8 cellular contexts compared by ENCODE assay signal in the genomic region with DNA sequence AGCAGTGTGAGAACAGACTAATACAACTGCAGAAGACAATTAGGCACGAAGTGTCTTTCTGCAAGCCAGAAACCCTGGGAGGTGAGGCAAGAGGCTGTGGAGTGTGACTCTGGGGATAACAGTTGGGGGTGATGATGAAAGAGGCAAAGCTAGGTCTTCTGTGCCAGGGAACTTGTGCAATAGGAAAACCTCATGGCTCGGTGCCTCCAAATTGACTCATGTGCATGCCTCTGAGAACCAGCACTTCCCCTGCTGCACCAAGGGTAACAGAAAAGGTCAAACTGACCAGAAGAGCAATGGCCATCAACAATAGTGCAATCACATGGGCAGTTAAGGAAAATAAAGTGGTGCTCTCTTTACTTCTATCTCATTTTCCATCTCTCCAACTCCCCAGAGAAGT.
DNase-seq lines count a peak whose midpoint lies in the region; ATAC-seq and TF ChIP-seq lines count a peak whose summit lies in the region.

No MANE protein-coding gene starts in this region.

- no peaks in the 10 kb centered on the region for H3K9me3 ChIP-seq in psoas muscle

- no peaks in the 10 kb centered on the region for H3K4me1 ChIP-seq in psoas muscle

- peak overlapping the region; percentile 16 for H3K27ac ChIP-seq in psoas muscle

- TF ChIP-seq CTCF in fibroblast of villous mesenchyme (IDR thresholded peaks at IDR 0.05; ENCODE audit: insufficient read depth, low read depth, low read length), result no peak
- TF ChIP-seq CTCF in psoas muscle (IDR thresholded peaks at IDR 0.05), result no peak

- intact Hi-C loops in psoas muscle (cut with DNase I), result loop anchor here in 1 of 2 donors (10.0 kb wide), 1 partner anchor 149 kb away; no protein-coding TSS in a partner anchor

- H3K36me3 ChIP-seq in psoas muscle (ENCODE audit: insufficient read depth in 1 of 2, low read depth in 1 of 2), result no peaks in the 10 kb centered on the region

- H3K27me3 ChIP-seq in psoas muscle (ENCODE audit: insufficient read depth in 3 of 3, low read length in 2 of 3), result no peaks in the 10 kb centered on the region

- DNase-seq in ELR (ENCODE audit: low read depth) (peak; percentile 95), SIG-M5 (lab: John Stamatoyannopoulos, UW) (peak; percentile 93), fibroblast of villous mesenchyme (ENCODE audit: low read depth) (peak; percentile 99), psoas muscle (peak; percentile 85 to 86), NCI-H510A (lab: John Stamatoyannopoulos, UW) (no peak)
- no peak for DNase-seq in stimulated activated naive CD4-positive, alpha-beta T cell (lab: John Stamatoyannopoulos, UW)

- ATAC-seq in psoas muscle (peak; percentile 82 to 95 (median 94)), GM18867 (IDR thresholded peaks at IDR 0.05; ENCODE audit: unreplicated experiment) (no peak), HG03354 (IDR thresholded peaks at IDR 0.05; ENCODE audit: poor library complexity, severe bottlenecking, unreplicated experiment) (no peak)

- H3K4me3 ChIP-seq in fibroblast of villous mesenchyme (ENCODE audit: low read depth, low read length) (no peak overlapping the region), psoas muscle (no peak overlapping the region)

- WGBS in psoas muscle, 3 donors, result 17 to 32% (median 19%) methylated on average over 2 of the region's 2 CpGs

Comparison
In these comparisons a context has a peak if more than half of its experiments do, and no peak if none do; other contexts are left out.
1. DNase-seq: peak in ELR (single experiment), SIG-M5 (single experiment), fibroblast of villous mesenchyme (single experiment) and psoas muscle (2 of 2); none in NCI-H510A (single experiment) and stimulated activated naive CD4-positive, alpha-beta T cell (0 of 6).
2. ATAC-seq: peak in psoas muscle (4 of 4); none in GM18867 (single experiment) and HG03354 (single experiment).